24 cellular contexts compared by ENCODE assay signal in the genomic region with DNA sequence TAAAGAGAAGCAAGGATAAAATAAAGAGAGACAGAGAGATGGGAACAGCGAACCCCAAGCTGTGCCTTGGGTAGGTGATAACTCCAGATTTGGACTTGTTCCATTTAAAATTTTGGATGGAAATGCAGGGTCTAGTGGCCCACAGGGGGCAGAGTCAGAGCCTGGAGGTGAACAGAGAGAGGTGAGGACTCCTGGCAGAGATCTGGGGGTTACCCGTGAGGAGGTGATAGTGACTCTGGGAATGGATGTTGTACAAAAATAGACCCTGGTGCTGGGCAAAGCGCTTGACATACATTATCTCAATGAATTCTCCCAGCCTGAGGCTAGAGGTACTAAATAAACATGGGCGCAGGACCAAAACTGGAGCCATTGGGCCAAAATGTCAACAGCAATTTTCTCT. TPM values are rescaled to one million over a fixed set of nuclear protein-coding genes. Genes with fewer than 3 reads are reported as not detected.
DNase-seq lines count a peak whose midpoint lies in the region; ATAC-seq and TF ChIP-seq lines count a peak whose summit lies in the region.
"Had no signal": no experiment of that assay in that cellular context is flagged by ENCODE, and none has a peak within 500 bp of the region (broad histone marks: within the 10 kb centered on the region; RNA-seq: fewer than 3 reads in every experiment).

No MANE protein-coding gene starts in this region.

- 66 to 84% (median 73%) methylated on average over 4 of the region's 4 CpGs for WGBS in stomach, 5 donors

- DNase-seq in activated CD8-positive, alpha-beta T cell treated with anti-CD3 and anti-CD28 coated beads for 36 hours: no peak
- DNase-seq in activated CD8-positive, alpha-beta T cell treated with anti-CD3 and anti-CD28 coated beads, Interleukin-2, amount 10 ng/mL, durations not matched to agents 7 days and 5 days: no peak
- DNase-seq in GM12864 (ENCODE audit: low read depth): no peak
- no peak for DNase-seq in right atrium auricular region (ENCODE audit: low spot score)
- DNase-seq in occipital lobe (lab: John Stamatoyannopoulos, UW): no peak
- no peak for DNase-seq in stomach
- no peak for DNase-seq in osteocyte (ENCODE audit: extremely low spot score, unreplicated experiment)
- DNase-seq: ACHN; activated CD8-positive, alpha-beta memory T cell treated with anti-CD3 and anti-CD28 coated beads, Interleukin-2, amount 10 ng/mL, durations not matched to agents 7 days and 5 days; brain microvascular endothelial cell; DMS79 treated with DMSO at 0.1 percent for 48 hours; foreskin melanocyte; MG63; midbrain; NCI-H1694; stimulated activated CD4-positive, alpha-beta T cell treated with anti-CD3 and anti-CD28 coated beads, Interleukin-15, amount 100 ng/mL, for 24 hours; stimulated activated naive CD4-positive, alpha-beta T cell treated with Interleukin-2 at 50 U/mL for 16 hours had no signal

- H3K36me3 Mint-ChIP-seq in activated CD8-positive, alpha-beta T cell treated with anti-CD3 and anti-CD28 coated beads for 36 hours (ENCODE audit: low read depth): no peaks in the 10 kb centered on the region
- H3K36me3 Mint-ChIP-seq in activated CD8-positive, alpha-beta T cell treated with anti-CD3 and anti-CD28 coated beads, Interleukin-2, amount 10 ng/mL, durations not matched to agents 7 days and 5 days (ENCODE audit: low read depth): no peaks in the 10 kb centered on the region
- no peaks in the 10 kb centered on the region for H3K36me3 Mint-ChIP-seq in activated naive CD8-positive, alpha-beta T cell
- H3K36me3 Mint-ChIP-seq in osteocyte (ENCODE audit: unreplicated experiment): no peaks in the 10 kb centered on the region
- H3K36me3 Mint-ChIP-seq: activated CD8-positive, alpha-beta memory T cell treated with anti-CD3 and anti-CD28 coated beads, Interleukin-2, amount 10 ng/mL, durations not matched to agents 7 days and 5 days; WTC11 had no signal

- intact Hi-C loops in activated CD8-positive, alpha-beta T cell treated with anti-CD3 and anti-CD28 coated beads for 36 hours (cut with micrococcal nuclease): loop anchor here (5.0 kb wide), 1 partner anchor 309 kb away; a partner anchor contains a TSS
- intact Hi-C loops in stomach (cut with DNase I; ENCODE audit: low total_unique reads): loop anchor here (10.0 kb wide), 1 partner anchor 307 kb away; a partner anchor contains a TSS

- no peak for TF ChIP-seq POLR2A in stomach (IDR thresholded peaks at IDR 0.05)

- no peak for TF ChIP-seq EP300 in stomach (IDR thresholded peaks at IDR 0.05)

- no peak for TF ChIP-seq CTCF in activated CD8-positive, alpha-beta T cell treated with anti-CD3 and anti-CD28 coated beads for 36 hours (IDR thresholded peaks at IDR 0.05)
- peak; percentile 12 for TF ChIP-seq CTCF in GM12864 (IDR thresholded peaks at IDR 0.05; ENCODE audit: low read depth, low read length, missing control alignments)
- TF ChIP-seq CTCF in right atrium auricular region (IDR thresholded peaks at IDR 0.05): peak in 1 of 2 donors; percentile 46
- TF ChIP-seq CTCF in stomach (IDR thresholded peaks at IDR 0.05): no peak
- no peak for TF ChIP-seq CTCF in osteocyte (IDR thresholded peaks at IDR 0.05)

- H3K4me1 ChIP-seq in right atrium auricular region: peaks cover 0 to 31% of the 10 kb centered on the region in 2 donors
- H3K4me1 ChIP-seq in stomach: peaks cover 7 to 49% (median 23%) of the 10 kb centered on the region in 4 donors

- no peak for ATAC-seq in activated CD8-positive, alpha-beta T cell treated with anti-CD3 and anti-CD28 coated beads for 36 hours
- ATAC-seq in activated CD8-positive, alpha-beta T cell treated with anti-CD3 and anti-CD28 coated beads, Interleukin-2, amount 10 ng/mL, durations not matched to agents 7 days and 5 days: no peak
- ATAC-seq: activated CD8-positive, alpha-beta memory T cell treated with anti-CD3 and anti-CD28 coated beads, Interleukin-2, amount 10 ng/mL, durations not matched to agents 7 days and 5 days; HepG2 had no signal

- no peak overlapping the region for H3K4me3 ChIP-seq in GM12864 (ENCODE audit: low read depth, low read length)
- no peak overlapping the region for H3K4me3 ChIP-seq in right atrium auricular region
- H3K4me3 ChIP-seq in stomach: no peak overlapping the region
- H3K4me3 ChIP-seq: MG63 had no signal

- H3K27me3 ChIP-seq in right atrium auricular region (no peaks in the 10 kb centered on the region), stomach (no peaks in the 10 kb centered on the region)
- H3K27me3 ChIP-seq: brain microvascular endothelial cell had no signal

- no peaks in the 10 kb centered on the region for H3K36me3 ChIP-seq in right atrium auricular region
- no peaks in the 10 kb centered on the region for H3K36me3 ChIP-seq in stomach
- H3K36me3 ChIP-seq: brain microvascular endothelial cell, MG63 had no signal

- H3K4me3 Mint-ChIP-seq in activated CD8-positive, alpha-beta T cell treated with anti-CD3 and anti-CD28 coated beads for 36 hours: no peak overlapping the region
- H3K4me3 Mint-ChIP-seq in activated CD8-positive, alpha-beta T cell treated with anti-CD3 and anti-CD28 coated beads, Interleukin-2, amount 10 ng/mL, durations not matched to agents 7 days and 5 days: no peak overlapping the region
- peak overlapping the region; percentile 93 for H3K4me3 Mint-ChIP-seq in activated naive CD8-positive, alpha-beta T cell
- no peak overlapping the region for H3K4me3 Mint-ChIP-seq in osteocyte (ENCODE audit: unreplicated experiment)
- H3K4me3 Mint-ChIP-seq: activated CD8-positive, alpha-beta memory T cell treated with anti-CD3 and anti-CD28 coated beads, Interleukin-2, amount 10 ng/mL, durations not matched to agents 7 days and 5 days; WTC11 had no signal

- CTCF ChIA-PET in activated CD8-positive, alpha-beta T cell treated with anti-CD3 and anti-CD28 coated beads for 36 hours (lab: Charles Lee): interaction anchor here (1.2 to 4.9 kb wide), 5 partner anchors 9 to 45 kb away, joined by 3 to 42 read pairs (median 4); no protein-coding TSS in a partner anchor
- CTCF ChIA-PET in activated CD8-positive, alpha-beta T cell treated with anti-CD3 and anti-CD28 coated beads, Interleukin-2, amount 10 ng/mL, durations not matched to agents 7 days and 5 days (lab: Charles Lee): interaction anchor here (0.7 to 6.7 kb wide), 3 partner anchors 14 to 21 kb away, joined by 3 to 71 read pairs (median 12); no protein-coding TSS in a partner anchor

- H3K27ac Mint-ChIP-seq in activated CD8-positive, alpha-beta T cell treated with anti-CD3 and anti-CD28 coated beads for 36 hours: peak overlapping the region; percentile 94
- no peak overlapping the region for H3K27ac Mint-ChIP-seq in activated CD8-positive, alpha-beta T cell treated with anti-CD3 and anti-CD28 coated beads, Interleukin-2, amount 10 ng/mL, durations not matched to agents 7 days and 5 days
- peak overlapping the region; percentile 100 for H3K27ac Mint-ChIP-seq in activated naive CD8-positive, alpha-beta T cell
- no peak overlapping the region for H3K27ac Mint-ChIP-seq in osteocyte (ENCODE audit: unreplicated experiment)
- H3K27ac Mint-ChIP-seq: activated CD8-positive, alpha-beta memory T cell treated with anti-CD3 and anti-CD28 coated beads, Interleukin-2, amount 10 ng/mL, durations not matched to agents 7 days and 5 days; WTC11 had no signal

- H3K27ac ChIP-seq in right atrium auricular region: peak overlapping the region; percentile 64 to 86
- no peak overlapping the region for H3K27ac ChIP-seq in stomach
- H3K27ac ChIP-seq: brain microvascular endothelial cell had no signal

- H3K9me3 ChIP-seq in right atrium auricular region (no peaks in the 10 kb centered on the region), stomach (no peaks in the 10 kb centered on the region)
- H3K9me3 ChIP-seq: MG63 had no signal

- H3K9me3 Mint-ChIP-seq in activated CD8-positive, alpha-beta T cell treated with anti-CD3 and anti-CD28 coated beads for 36 hours: no peaks in the 10 kb centered on the region
- no peaks in the 10 kb centered on the region for H3K9me3 Mint-ChIP-seq in activated CD8-positive, alpha-beta T cell treated with anti-CD3 and anti-CD28 coated beads, Interleukin-2, amount 10 ng/mL, durations not matched to agents 7 days and 5 days (ENCODE audit: insufficient read depth)
- H3K9me3 Mint-ChIP-seq in activated naive CD8-positive, alpha-beta T cell (ENCODE audit: low read depth): no peaks in the 10 kb centered on the region
- H3K9me3 Mint-ChIP-seq in osteocyte (ENCODE audit: unreplicated experiment): no peaks in the 10 kb centered on the region
- H3K9me3 Mint-ChIP-seq: WTC11 had no signal

- POLR2A ChIA-PET in activated CD8-positive, alpha-beta T cell treated with anti-CD3 and anti-CD28 coated beads for 36 hours (lab: Charles Lee): interaction anchor here (1.0 to 1.5 kb wide), 4 partner anchors 8 to 376 kb away, joined by 3 to 4 read pairs (median 4); no protein-coding TSS in a partner anchor
- POLR2A ChIA-PET in activated CD8-positive, alpha-beta T cell treated with anti-CD3 and anti-CD28 coated beads, Interleukin-2, amount 10 ng/mL, durations not matched to agents 7 days and 5 days (lab: Charles Lee): interaction anchor here (1.2 kb wide), 1 partner anchor 14 kb away, joined by 5 read pairs; no protein-coding TSS in a partner anchor

- H3K27me3 Mint-ChIP-seq in activated CD8-positive, alpha-beta T cell treated with anti-CD3 and anti-CD28 coated beads for 36 hours: no peaks in the 10 kb centered on the region
- no peaks in the 10 kb centered on the region for H3K27me3 Mint-ChIP-seq in activated CD8-positive, alpha-beta T cell treated with anti-CD3 and anti-CD28 coated beads, Interleukin-2, amount 10 ng/mL, durations not matched to agents 7 days and 5 days (ENCODE audit: low read depth)
- no peaks in the 10 kb centered on the region for H3K27me3 Mint-ChIP-seq in activated naive CD8-positive, alpha-beta T cell
- peaks cover 46% of the 10 kb centered on the region for H3K27me3 Mint-ChIP-seq in osteocyte (ENCODE audit: unreplicated experiment)
- H3K27me3 Mint-ChIP-seq: activated CD8-positive, alpha-beta memory T cell treated with anti-CD3 and anti-CD28 coated beads, Interleukin-2, amount 10 ng/mL, durations not matched to agents 7 days and 5 days had no signal

- peaks cover 88% of the 10 kb centered on the region for H3K4me1 Mint-ChIP-seq in activated CD8-positive, alpha-beta T cell treated with anti-CD3 and anti-CD28 coated beads for 36 hours (ENCODE audit: low read depth)
- H3K4me1 Mint-ChIP-seq in activated CD8-positive, alpha-beta T cell treated with anti-CD3 and anti-CD28 coated beads, Interleukin-2, amount 10 ng/mL, durations not matched to agents 7 days and 5 days (ENCODE audit: low read depth): peaks cover 73% of the 10 kb centered on the region
- peaks cover 96% of the 10 kb centered on the region for H3K4me1 Mint-ChIP-seq in activated naive CD8-positive, alpha-beta T cell (ENCODE audit: low read depth)
- H3K4me1 Mint-ChIP-seq in osteocyte (ENCODE audit: unreplicated experiment): peaks cover 8% of the 10 kb centered on the region

RNA-seq across cellular contexts. Expression of a gene that starts 14.3 kb away (rescaled TPM):
- 1 to 10 TPM; 6.6 to 6.7 TPM for total RNA-seq in activated CD8-positive, alpha-beta T cell treated with anti-CD3 and anti-CD28 coated beads for 36 hours
- total RNA-seq in activated CD8-positive, alpha-beta T cell treated with anti-CD3 and anti-CD28 coated beads, Interleukin-2, amount 10 ng/mL, durations not matched to agents 7 days and 5 days: 10 to 100 TPM in 1 of 2 experiments, 1 to 10 TPM in 1; 8.9 to 10.0 TPM
- 10 to 100 TPM in 1 of 2 donors, 1 to 10 TPM in 1; 9.6 to 10.1 TPM for total RNA-seq in right atrium auricular region
- 5.6 TPM for total RNA-seq in occipital lobe
- total RNA-seq in stomach: 10 to 100 TPM in 2 of 5 donors, 1 to 10 TPM in 2, not detected in 1; 4.2 to 18.1 (median 10.6) TPM
- polyA plus RNA-seq in stomach: 10 to 100 TPM; 14.1 to 27.2 (median 20.9) TPM
- 9.2 and 9.3 TPM in 2 replicates for total RNA-seq in osteocyte

RNA-seq across cellular contexts. Expression of a gene that starts 26.7 kb away (rescaled TPM):
- under 1 TPM; 0.18 to 0.32 TPM for total RNA-seq in activated CD8-positive, alpha-beta T cell treated with anti-CD3 and anti-CD28 coated beads for 36 hours
- under 1 TPM; 0.23 to 0.29 TPM for total RNA-seq in activated CD8-positive, alpha-beta T cell treated with anti-CD3 and anti-CD28 coated beads, Interleukin-2, amount 10 ng/mL, durations not matched to agents 7 days and 5 days
- total RNA-seq in right atrium auricular region (1 to 10 TPM in 1 of 2 donors, under 1 TPM in 1; 0.74 to 1.1 TPM), occipital lobe (0.16 TPM), stomach (under 1 TPM in 1 of 5 donors, not detected in 4; 0.37 TPM), osteocyte (not detected in 2 replicates)
- under 1 TPM in 1 of 3 donors, not detected in 2; 0.03 TPM for polyA plus RNA-seq in stomach
- total RNA-seq: epithelial cell of proximal tubule, H4, urinary bladder, WTC11 had no signal
- polyA plus RNA-seq: urinary bladder had no signal

RNA-seq across cellular contexts. Expression of a gene that starts 43.5 kb away (rescaled TPM):
- under 1 TPM; 0.45 to 0.72 TPM for total RNA-seq in activated CD8-positive, alpha-beta T cell treated with anti-CD3 and anti-CD28 coated beads for 36 hours
- total RNA-seq in activated CD8-positive, alpha-beta T cell treated with anti-CD3 and anti-CD28 coated beads, Interleukin-2, amount 10 ng/mL, durations not matched to agents 7 days and 5 days: not detected
- total RNA-seq in right atrium auricular region (not detected), occipital lobe (not detected), stomach (not detected), osteocyte (not detected in 2 replicates)
- polyA plus RNA-seq in stomach: not detected
- total RNA-seq: activated CD8-positive, alpha-beta memory T cell treated with anti-CD3 and anti-CD28 coated beads, Interleukin-2, amount 10 ng/mL, durations not matched to agents 7 days and 5 days; epithelial cell of proximal tubule; H4; T-helper 1 cell treated with Interleukin-12 subunit alpha and Interleukin-12 subunit beta and Interleukin-4 antibody, amounts not matched to agents 30 ng/mL and 1 ng/mL, for 36 hours; urinary bladder; WTC11 had no signal
- polyA plus RNA-seq: HepG2, urinary bladder had no signal

Comparison
In these comparisons a context has a peak if more than half of its experiments do, and no peak if none do; other contexts are left out.
1. H3K27ac Mint-ChIP-seq: peak in activated CD8-positive, alpha-beta T cell treated with anti-CD3 and anti-CD28 coated beads for 36 hours (single experiment) and activated naive CD8-positive, alpha-beta T cell (single experiment); none in activated CD8-positive, alpha-beta T cell treated with anti-CD3 and anti-CD28 coated beads, Interleukin-2, amount 10 ng/mL, durations not matched to agents 7 days and 5 days (single experiment) and osteocyte (single experiment).
2. H3K27ac ChIP-seq: peak in right atrium auricular region (2 of 2); none in stomach (0 of 5).